Comparison of ENCODE assay signal across 9 cellular contexts in genomic region chr1:118987431-118988185, GRCh38. TPM values are rescaled to one million over a fixed set of nuclear protein-coding genes. Genes with fewer than 3 reads are reported as not detected.
DNase-seq lines count a peak whose midpoint lies in the region; ATAC-seq, FAIRE-seq and TF ChIP-seq lines count a peak whose summit lies in the region.
"Had no signal": no experiment of that assay in that cellular context is flagged by ENCODE, and none has a peak within 500 bp of the region (broad histone marks: within the 10 kb centered on the region; RNA-seq: fewer than 3 reads in every experiment).

No MANE protein-coding gene starts in this region.

- H3K27me3 ChIP-seq in mammary epithelial cell (ENCODE audit: insufficient read depth, low read length) (peaks cover 31% of the 10 kb centered on the region), mesenchymal stem cell (ENCODE audit: control insufficient read depth in 1 of 2, insufficient read depth in 1 of 2, low read length in 2 of 2) (no peaks in the 10 kb centered on the region), Karpas-422 (ENCODE audit: low read length) (no peaks in the 10 kb centered on the region)

- intact Hi-C loops in mammary epithelial cell (cut with micrococcal nuclease) = no loop called here

- peak overlapping the region; percentile 95 for H2BK5ac ChIP-seq in mesenchymal stem cell (ENCODE audit: low read depth, low read length, poor library complexity, severe bottlenecking)

- TF ChIP-seq CTCF in AG04449 (IDR thresholded peaks at IDR 0.05; ENCODE audit: insufficient read depth, low read length, missing control alignments) (no peak), mammary epithelial cell (conservative IDR thresholded peaks at IDR 0.05 in 1 of 2, IDR thresholded peaks at IDR 0.05 in 1 of 2; ENCODE audit: extremely low read depth in 1 of 2, insufficient read depth in 1 of 2, low read depth in 1 of 2, low read length in 2 of 2) (no peak)

- no peak overlapping the region for H3K27ac ChIP-seq in mammary epithelial cell (ENCODE audit: insufficient read depth, low read depth, low read length)
- H3K27ac ChIP-seq in mesenchymal stem cell (ENCODE audit: low read length, poor library complexity, severe bottlenecking) = peak overlapping the region; percentile 98
- H3K27ac ChIP-seq in Karpas-422 (ENCODE audit: low read length) = no peak overlapping the region

- POLR2A ChIA-PET in AG04449 (lab: Yijun Ruan, JAX) = interaction anchor here (0.5 to 1.0 kb wide), 3 partner anchors 12 to 845 kb away, joined by 3 read pairs; no protein-coding TSS in a partner anchor

- H3K79me2 ChIP-seq in mammary epithelial cell (ENCODE audit: insufficient read depth, low read length) (no peaks in the 10 kb centered on the region), Karpas-422 (ENCODE audit: low read length) (no peaks in the 10 kb centered on the region)

- H4K91ac ChIP-seq in mesenchymal stem cell (ENCODE audit: low read length) = no peak overlapping the region

- no peak overlapping the region for H2AK5ac ChIP-seq in mesenchymal stem cell (ENCODE audit: low read length, severe bottlenecking)

- no peak overlapping the region for H2BK120ac ChIP-seq in mesenchymal stem cell (ENCODE audit: low read depth, low read length)

- H3K14ac ChIP-seq in mesenchymal stem cell (ENCODE audit: low read length in 2 of 2) = peak overlapping the region in 1 of 2 experiments; percentile 22

- peak overlapping the region in 1 of 2 experiments; percentile 61 for H3K23ac ChIP-seq in mesenchymal stem cell (ENCODE audit: low read length in 2 of 2)

- no TSS peak for BruUV-seq in mammary epithelial cell (replicated peaks; lab: Mats Ljungman, UMichigan)

- H3K9ac ChIP-seq in mammary epithelial cell (ENCODE audit: insufficient read depth, low read length) (no peak overlapping the region), mesenchymal stem cell (ENCODE audit: low read length) (peak overlapping the region; percentile 90), Karpas-422 (ENCODE audit: low read length) (no peak overlapping the region)

- H3K36me3 ChIP-seq in mammary epithelial cell (ENCODE audit: insufficient read depth, low read length) (no peaks in the 10 kb centered on the region), mesenchymal stem cell (ENCODE audit: control insufficient read depth in 1 of 2, insufficient read depth in 2 of 2, low read depth in 1 of 2, low read length in 2 of 2) (peaks cover 0 to 14% of the 10 kb centered on the region in 2 experiments), Karpas-422 (ENCODE audit: insufficient read depth, low read length) (no peaks in the 10 kb centered on the region)

- H2BK15ac ChIP-seq in mesenchymal stem cell (ENCODE audit: low read depth, poor library complexity, severe bottlenecking) = no peak overlapping the region

- WGBS in mammary epithelial cell (ENCODE audit: low coverage, missing lambda C conversion rate) = 15% methylated on average over 39 of the region's 67 CpGs
- under 1% methylated on average over 67 of the region's 67 CpGs for WGBS in mesenchymal stem cell

- DNase-seq in AG04449 (ENCODE audit: low read depth, low spot score) (no peak), mammary epithelial cell (no peak), mesenchymal stem cell (peak; percentile 14), NOMO-1 (lab: John Stamatoyannopoulos, UW; ENCODE audit: unreplicated experiment in 2 of 2) (no peak), putamen (ENCODE audit: low spot score) (no peak), Karpas-422 (no peak), GM12892 (ENCODE audit: insufficient read length) (no peak)

- H3K4me2 ChIP-seq in mammary epithelial cell (ENCODE audit: insufficient read depth, low read depth, low read length) = peak overlapping the region; percentile 78
- peak overlapping the region; percentile 79 for H3K4me2 ChIP-seq in mesenchymal stem cell (ENCODE audit: low read length, poor library complexity, severe bottlenecking)
- no peak overlapping the region for H3K4me2 ChIP-seq in Karpas-422 (ENCODE audit: low read depth, low read length, poor library complexity, severe bottlenecking)

- ATAC-seq in GM19372 (IDR thresholded peaks at IDR 0.05; ENCODE audit: low read depth, unreplicated experiment) = peak; percentile 39

- CTCF ChIA-PET in AG04449 (lab: Yijun Ruan, JAX) (interaction anchor here (1.4 kb wide), 1 partner anchor 12 kb away, joined by 3 read pairs; no protein-coding TSS in a partner anchor), mammary epithelial cell (lab: Charles Lee; ENCODE audit: low non-redundant PET) (no interaction called here)

- H3K18ac ChIP-seq in mesenchymal stem cell (ENCODE audit: low read depth in 1 of 2, low read length in 2 of 2) = no peak overlapping the region

- dilution Hi-C loops in mammary epithelial cell (cut with HindIII; ENCODE audit: low sequenced_read_pairs) = no loop called here

- peaks cover 7% of the 10 kb centered on the region for H3K4me1 ChIP-seq in mammary epithelial cell (ENCODE audit: insufficient read depth, low read length)
- H3K4me1 ChIP-seq in mesenchymal stem cell (ENCODE audit: control insufficient read depth, insufficient read depth, low read depth, low read length) = peaks cover 13% of the 10 kb centered on the region
- H3K4me1 ChIP-seq in Karpas-422 (ENCODE audit: low read length) = no peaks in the 10 kb centered on the region

- H2BK12ac ChIP-seq in mesenchymal stem cell (ENCODE audit: low read length in 2 of 2) = no peak overlapping the region

- peak overlapping the region; percentile 79 for H2AFZ ChIP-seq in mammary epithelial cell (ENCODE audit: low read depth, low read length)
- H2AFZ ChIP-seq in mesenchymal stem cell (ENCODE audit: low read depth, low read length) = peak overlapping the region; percentile 21
- no peak overlapping the region for H2AFZ ChIP-seq in Karpas-422 (ENCODE audit: low read length)

- no peaks in the 10 kb centered on the region for H3K9me2 ChIP-seq in Karpas-422 (replicated peaks; ENCODE audit: insufficient read depth, low read length)

- H3K79me1 ChIP-seq in mesenchymal stem cell (replicated peaks; ENCODE audit: low read length, poor library complexity, severe bottlenecking) = peaks cover 2% of the 10 kb centered on the region

- H4K8ac ChIP-seq in mesenchymal stem cell (ENCODE audit: low read length) = no peak overlapping the region

- H3K4me3 ChIP-seq in AG04449 (ENCODE audit: low read depth, low read length) = peak overlapping the region; percentile 83
- peak overlapping the region; percentile 5 to 37 (median 34) for H3K4me3 ChIP-seq in mammary epithelial cell (replicated peaks in 1 of 3; ENCODE audit: insufficient read depth in 1 of 3, low read depth in 2 of 3, low read length in 3 of 3)
- peak overlapping the region; percentile 86 to 89 for H3K4me3 ChIP-seq in mesenchymal stem cell (ENCODE audit: insufficient read depth in 1 of 2, low read depth in 1 of 2, low read length in 2 of 2)
- no peak overlapping the region for H3K4me3 ChIP-seq in Karpas-422 (ENCODE audit: low read length)

- H3K9me3 ChIP-seq in mammary epithelial cell (replicated peaks; ENCODE audit: insufficient read depth, low read length) = peaks cover 9% of the 10 kb centered on the region
- H3K9me3 ChIP-seq in mesenchymal stem cell (ENCODE audit: control insufficient read depth, low read length) = no peaks in the 10 kb centered on the region
- H3K9me3 ChIP-seq in Karpas-422 (ENCODE audit: low read length) = no peaks in the 10 kb centered on the region

- H4K20me1 ChIP-seq in mammary epithelial cell (ENCODE audit: insufficient read depth, low read length) (no peaks in the 10 kb centered on the region), Karpas-422 (ENCODE audit: insufficient read depth, low read depth, low read length) (no peaks in the 10 kb centered on the region)

- TF ChIP-seq POLR2A in GM12892 (IDR thresholded peaks at IDR 0.05; ENCODE audit: low read depth, low read length) = no peak

- H3K4ac ChIP-seq in mesenchymal stem cell (ENCODE audit: low read depth in 1 of 2, low read length in 2 of 2) = no peak overlapping the region

- in situ Hi-C loops in mammary epithelial cell (cut with MboI; ENCODE audit: low sequenced_read_pairs in 2 of 2) = no loop called here

- FAIRE-seq in GM12892 (lab: Jason Lieb, UNC) = no peak

RNA-seq across cellular contexts. Expression of gene TBX15, which starts 0.5 kb away (rescaled TPM):
- total RNA-seq in mammary epithelial cell = under 1 TPM in 1 of 2 donors, not detected in 1; 0.17 TPM
- 0.01 TPM for polyA plus RNA-seq in mammary epithelial cell
- 2.3 TPM for polyA minus RNA-seq in mammary epithelial cell
- 0.15 TPM for polyA plus RNA-seq in mesenchymal stem cell (2013, experiment 1 of 2)
- 0.15 TPM for polyA plus RNA-seq in mesenchymal stem cell (2013, experiment 2 of 2)
- not detected in 2 replicates for total RNA-seq in Karpas-422 (2014; rRNA removed; shearing (Covaris generic); ENCODE audit: low replicate concordance)
- polyA plus RNA-seq in GM12892 (2012; ENCODE audit: missing spikeins) = 0.19 TPM
- total RNA-seq: activated naive CD4-positive, alpha-beta T cell treated with anti-CD3 and anti-CD28 coated beads, Interleukin-2, amount 50 U/mL, for 72 hours had no signal
